Comparison of ENCODE assay signal across 8 cellular contexts in genomic region chr11:33899383-33900037, GRCh38. TPM values are rescaled to one million over a fixed set of nuclear protein-coding genes. Genes with fewer than 3 reads are reported as not detected.
DNase-seq lines count a peak whose midpoint lies in the region; ATAC-seq and TF ChIP-seq lines count a peak whose summit lies in the region.

No MANE protein-coding gene starts in this region.

- no peaks in the 10 kb centered on the region for H3K36me3 ChIP-seq in left lung
- no peaks in the 10 kb centered on the region for H3K36me3 ChIP-seq in vagina

- intact Hi-C loops in left lung (cut with DNase I) (no loop called here), vagina (cut with DNase I) (no loop called here)

- H3K27me3 ChIP-seq in left lung = no peaks in the 10 kb centered on the region
- H3K27me3 ChIP-seq in vagina = no peaks in the 10 kb centered on the region

- H3K9me3 ChIP-seq in left lung (no peaks in the 10 kb centered on the region), vagina (no peaks in the 10 kb centered on the region)

- H3K4me3 ChIP-seq in choroid plexus epithelial cell (ENCODE audit: low read depth, low read length) = no peak overlapping the region
- no peak overlapping the region for H3K4me3 ChIP-seq in left lung
- H3K4me3 ChIP-seq in vagina = peak overlapping the region in 1 of 2 donors; percentile 12

- DNase-seq in DMS79 treated with DMSO at 0.1 percent for 48 hours (lab: John Stamatoyannopoulos, UW) = peak; percentile 63
- no peak for DNase-seq in DMS79 (lab: John Stamatoyannopoulos, UW)
- peak; percentile 56 for DNase-seq in choroid plexus epithelial cell (ENCODE audit: low read depth)
- DNase-seq in left lung = peak in 1 of 2 donors; percentile 77
- peak in 1 of 2 donors; percentile 95 for DNase-seq in vagina (ENCODE audit: extremely low spot score in 2 of 2)
- DNase-seq in NCI-H146 (lab: John Stamatoyannopoulos, UW) = no peak

- TF ChIP-seq POLR2A in vagina (IDR thresholded peaks at IDR 0.05) (no peak), GM18505 (IDR thresholded peaks at IDR 0.05; ENCODE audit: borderline replicate concordance, extremely low read depth, insufficient read depth, insufficient read length) (no peak)

- ATAC-seq in left lung (peak; percentile 90), GM18505 (IDR thresholded peaks at IDR 0.05; ENCODE audit: unreplicated experiment) (no peak), GM19463 (IDR thresholded peaks at IDR 0.05; ENCODE audit: unreplicated experiment) (no peak)

- peaks cover 14 to 58% of the 10 kb centered on the region in 2 donors for H3K4me1 ChIP-seq in left lung
- H3K4me1 ChIP-seq in vagina = peaks cover 54% of the 10 kb centered on the region

- TF ChIP-seq CTCF in choroid plexus epithelial cell (conservative IDR thresholded peaks at IDR 0.05; ENCODE audit: low read depth, low read length) (no peak), left lung (IDR thresholded peaks at IDR 0.05) (no peak), vagina (IDR thresholded peaks at IDR 0.05) (no peak)

- peak overlapping the region; percentile 57 to 59 for H3K27ac ChIP-seq in left lung
- peak overlapping the region; percentile 74 for H3K27ac ChIP-seq in vagina

RNA-seq across cellular contexts. Expression of gene LMO2, which starts 7.6 kb away (rescaled TPM):
- total RNA-seq in left lung (10 to 100 TPM; 27.8 to 42.0 TPM), vagina (26.5 TPM)

Comparison
In these comparisons a context has a peak if more than half of its experiments do, and no peak if none do; other contexts are left out.
1. DNase-seq: peak in DMS79 treated with DMSO at 0.1 percent for 48 hours (single experiment) and choroid plexus epithelial cell (single experiment); none in DMS79 (single experiment) and NCI-H146 (single experiment).